33 cellular contexts compared by ENCODE assay signal in the genomic region with DNA sequence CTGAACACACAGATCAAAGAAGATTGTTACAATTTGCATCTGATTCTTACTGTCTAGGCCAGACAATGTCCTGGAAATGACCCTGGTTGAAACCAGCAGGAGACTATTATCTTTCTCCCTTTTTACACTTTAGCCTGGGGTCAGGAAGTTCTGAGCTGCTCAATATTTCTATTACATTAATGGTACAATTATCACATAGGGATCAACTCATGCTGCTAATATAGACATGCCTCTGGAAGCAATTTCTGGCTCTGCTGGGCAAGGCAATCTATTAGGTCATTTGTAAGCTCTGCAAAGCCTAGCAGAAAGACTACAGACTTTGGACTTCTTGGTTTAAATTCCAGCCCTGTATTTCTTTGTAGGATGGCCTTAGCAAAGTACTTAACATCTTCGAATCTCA.
"Had no signal": no experiment of that assay in that cellular context is flagged by ENCODE, and none has a peak within 500 bp of the region (broad histone marks: within the 10 kb centered on the region; RNA-seq: fewer than 3 reads in every experiment).

No MANE protein-coding gene starts in this region.

- H3K36me3 ChIP-seq: adrenal gland, brain microvascular endothelial cell, breast epithelium had no signal

- ATAC-seq: activated CD8-positive, alpha-beta T cell treated with anti-CD3 and anti-CD28 coated beads for 36 hours; activated naive CD4-positive, alpha-beta T cell treated with anti-CD3 and anti-CD28 coated beads, Interleukin-2, amount 50 U/mL, for 72 hours; activated T-cell treated with anti-CD3 and anti-CD28 coated beads, Interleukin-2, amount 50 U/mL, for 4 hours; activated T-cell treated with anti-CD3 and anti-CD28 coated beads, Interleukin-2, amount 50 U/mL, for 72 hours; activated T-helper 17 cell treated with anti-CD3 and anti-CD28 coated beads, Interleukin-2, amount 50 U/mL, for 72 hours; body of pancreas had no signal

- H3K4me3 Mint-ChIP-seq: activated B cell treated with CpG ODN at 0.5 μM for 24 hours; activated CD4-positive, alpha-beta memory T cell treated with anti-CD3 and anti-CD28 coated beads for 36 hours; activated CD4-positive, alpha-beta T cell treated with anti-CD3 and anti-CD28 coated beads, Interleukin-2, amount 10 ng/mL, durations not matched to agents 24 days and 14 days; activated CD8-positive, alpha-beta T cell treated with anti-CD3 and anti-CD28 coated beads for 36 hours; activated naive CD4-positive, alpha-beta T cell treated with anti-CD3 and anti-CD28 coated beads for 36 hours; activated naive CD8-positive, alpha-beta T cell treated with anti-CD3 and anti-CD28 coated beads for 36 hours; activated T-cell treated with anti-CD3 and anti-CD28 coated beads, Interleukin-2, amount 50 U/mL, for 4 hours; activated T-cell treated with anti-CD3 and anti-CD28 coated beads, Interleukin-2, amount 50 U/mL, for 72 hours; activated T-helper 1 cell treated with anti-CD3 and anti-CD28 coated beads, Interleukin-12 subunit alpha, Interleukin-12 subunit beta, Interleukin-2, Interleukin-4 antibody, amounts not matched to agents 30 ng/mL and 10 ng/mL and 1 ng/mL, durations not matched to agents 14 hours and 24 hours and 36 hours; activated T-helper 17 cell treated with anti-CD3 and anti-CD28 coated beads, Interleukin-2, amount 50 U/mL, for 72 hours; T-helper 2 cell treated with Interferon-gamma antibody and Interleukin-4, amounts not matched to agents 5 μg/mL and 100 μg/mL, for 36 hours had no signal

- H3K27ac Mint-ChIP-seq: activated B cell treated with CpG ODN at 0.5 μM for 24 hours; activated CD4-positive, alpha-beta memory T cell treated with anti-CD3 and anti-CD28 coated beads for 36 hours; activated CD4-positive, alpha-beta T cell treated with anti-CD3 and anti-CD28 coated beads, Interleukin-2, amount 10 ng/mL, durations not matched to agents 24 days and 14 days; activated CD8-positive, alpha-beta T cell treated with anti-CD3 and anti-CD28 coated beads for 36 hours; activated naive CD4-positive, alpha-beta T cell treated with anti-CD3 and anti-CD28 coated beads for 36 hours; activated naive CD4-positive, alpha-beta T cell treated with anti-CD3 and anti-CD28 coated beads, Interleukin-2, amount 50 U/mL, for 72 hours; activated naive CD8-positive, alpha-beta T cell treated with anti-CD3 and anti-CD28 coated beads for 36 hours; activated T-cell treated with anti-CD3 and anti-CD28 coated beads, Interleukin-2, amount 50 U/mL, for 72 hours; activated T-helper 1 cell treated with anti-CD3 and anti-CD28 coated beads, Interleukin-12 subunit alpha, Interleukin-12 subunit beta, Interleukin-2, Interleukin-4 antibody, amounts not matched to agents 30 ng/mL and 10 ng/mL and 1 ng/mL, durations not matched to agents 14 hours and 24 hours and 36 hours; activated T-helper 17 cell treated with anti-CD3 and anti-CD28 coated beads, Interleukin-2, amount 50 U/mL, for 72 hours; T-helper 2 cell treated with Interferon-gamma antibody and Interleukin-4, amounts not matched to agents 5 μg/mL and 100 μg/mL, for 36 hours had no signal

- H3K27me3 ChIP-seq: adrenal gland, body of pancreas, brain microvascular endothelial cell, breast epithelium had no signal

- DNase-seq: activated B cell treated with CpG ODN at 0.5 μM for 24 hours; activated CD4-positive, alpha-beta memory T cell treated with anti-CD3 and anti-CD28 coated beads for 36 hours; activated CD4-positive, alpha-beta T cell treated with anti-CD3 and anti-CD28 coated beads for 4 hours; activated CD4-positive, alpha-beta T cell treated with anti-CD3 and anti-CD28 coated beads, Interleukin-2, amount 10 ng/mL, durations not matched to agents 24 days and 14 days; activated CD4-positive, alpha-beta T cell treated with anti-CD3 and anti-CD28 coated beads, Interleukin-2, amount 50 U/mL, for 1 hour; activated CD4-positive, alpha-beta T cell treated with anti-CD3 and anti-CD28 coated beads, Interleukin-2, amount 50 U/mL, for 4 hours; activated CD4-positive, CD25-positive, alpha-beta regulatory T cell treated with anti-CD3 and anti-CD28 coated beads, Interleukin-2, amount 50 U/mL, for 72 hours; activated CD8-positive, alpha-beta memory T cell treated with anti-CD3 and anti-CD28 coated beads, Interleukin-2, amount 50 U/mL, for 4 hours; activated CD8-positive, alpha-beta T cell treated with anti-CD3 and anti-CD28 coated beads for 36 hours; activated effector memory CD4-positive, alpha-beta T cell treated with anti-CD3 and anti-CD28 coated beads, Interleukin-2, amount 50 U/mL, for 16 hours; activated gamma-delta T cell treated with Interleukin-2 at 50 U/mL for 16 hours; activated naive CD4-positive, alpha-beta T cell; activated naive CD4-positive, alpha-beta T cell treated with anti-CD3 and anti-CD28 coated beads for 36 hours; activated naive CD4-positive, alpha-beta T cell treated with anti-CD3 and anti-CD28 coated beads, Interleukin-2, amount 50 U/mL, for 16 hours; activated naive CD8-positive, alpha-beta T cell treated with anti-CD3 and anti-CD28 coated beads for 36 hours; activated T-cell treated with anti-CD3 and anti-CD28 coated beads for 4 hours; activated T-cell treated with anti-CD3 and anti-CD28 coated beads, Interleukin-2, amount 50 U/mL, for 1 hour; activated T-cell treated with anti-CD3 and anti-CD28 coated beads, Interleukin-2, amount 50 U/mL, for 4 hours; activated T-cell treated with anti-CD3 and anti-CD28 coated beads, Interleukin-2, amount 50 U/mL, for 72 hours; adrenal gland; amniotic stem cell; aorta; body of pancreas; brain microvascular endothelial cell; central memory CD4-positive, alpha-beta T cell; T-helper 2 cell; T-helper 9 cell had no signal

- H3K4me1 ChIP-seq: adrenal gland, body of pancreas, breast epithelium had no signal

- H3K4me1 Mint-ChIP-seq: activated B cell treated with CpG ODN at 0.5 μM for 24 hours; activated CD4-positive, alpha-beta T cell treated with anti-CD3 and anti-CD28 coated beads, Interleukin-2, amount 10 ng/mL, durations not matched to agents 24 days and 14 days; activated naive CD8-positive, alpha-beta T cell treated with anti-CD3 and anti-CD28 coated beads for 36 hours; activated T-helper 17 cell treated with anti-CD3 and anti-CD28 coated beads, Interleukin-2, amount 50 U/mL, for 72 hours had no signal

- H3K9me3 ChIP-seq: adrenal gland, body of pancreas, breast epithelium had no signal

- H3K9me3 Mint-ChIP-seq: activated B cell treated with CpG ODN at 0.5 μM for 24 hours; activated CD4-positive, alpha-beta T cell treated with anti-CD3 and anti-CD28 coated beads, Interleukin-2, amount 10 ng/mL, durations not matched to agents 24 days and 14 days; activated naive CD4-positive, alpha-beta T cell treated with anti-CD3 and anti-CD28 coated beads for 36 hours; activated T-helper 1 cell treated with anti-CD3 and anti-CD28 coated beads, Interleukin-12 subunit alpha, Interleukin-12 subunit beta, Interleukin-2, Interleukin-4 antibody, amounts not matched to agents 30 ng/mL and 10 ng/mL and 1 ng/mL, durations not matched to agents 14 hours and 24 hours and 36 hours had no signal

- H3K4me3 ChIP-seq: adrenal gland, body of pancreas, breast epithelium had no signal

- H3K36me3 Mint-ChIP-seq: activated CD4-positive, alpha-beta memory T cell treated with anti-CD3 and anti-CD28 coated beads for 36 hours; activated naive CD4-positive, alpha-beta T cell treated with anti-CD3 and anti-CD28 coated beads, Interleukin-2, amount 50 U/mL, for 72 hours; activated naive CD8-positive, alpha-beta T cell treated with anti-CD3 and anti-CD28 coated beads for 36 hours had no signal

- H3K27ac ChIP-seq: adrenal gland, body of pancreas, brain microvascular endothelial cell, breast epithelium, VCaP had no signal

- H3K27me3 Mint-ChIP-seq: activated B cell treated with CpG ODN at 0.5 μM for 24 hours; activated CD4-positive, alpha-beta memory T cell treated with anti-CD3 and anti-CD28 coated beads for 36 hours; activated CD4-positive, alpha-beta T cell treated with anti-CD3 and anti-CD28 coated beads, Interleukin-2, amount 10 ng/mL, durations not matched to agents 24 days and 14 days; activated CD8-positive, alpha-beta T cell treated with anti-CD3 and anti-CD28 coated beads for 36 hours; activated naive CD8-positive, alpha-beta T cell treated with anti-CD3 and anti-CD28 coated beads for 36 hours; activated T-helper 17 cell treated with anti-CD3 and anti-CD28 coated beads, Interleukin-2, amount 50 U/mL, for 72 hours had no signal
